22 cellular contexts compared by ENCODE assay signal in genomic region chr5:13910637-13911288, GRCh38. TPM values are rescaled to one million over a fixed set of nuclear protein-coding genes. Genes with fewer than 3 reads are reported as not detected.
DNase-seq lines count a peak whose midpoint lies in the region; ATAC-seq, FAIRE-seq and TF ChIP-seq lines count a peak whose summit lies in the region.
"Had no signal": no experiment of that assay in that cellular context is flagged by ENCODE, and none has a peak within 500 bp of the region (broad histone marks: within the 10 kb centered on the region; RNA-seq: fewer than 3 reads in every experiment).

No MANE protein-coding gene starts in this region.

- no peaks in the 10 kb centered on the region for H3K27me3 ChIP-seq in H1 (replicated peaks in 1 of 4; ENCODE audit: control insufficient read depth in 3 of 4, extremely low read depth in 1 of 4, insufficient read depth in 3 of 4, low read length in 3 of 4)
- H3K27me3 ChIP-seq: BLaER1 treated with 17β-estradiol and CSF1 and Interleukin-3, amounts not matched to agents 10 nM and 100 nM; MG63 had no signal

- H3K36me3 Mint-ChIP-seq in Calu3 (ENCODE audit: insufficient read depth, unreplicated experiment), result no peaks in the 10 kb centered on the region
- H3K36me3 Mint-ChIP-seq in stimulated activated memory B cell treated with anti-CD40 and anti-IgM and Interleukin-4, amounts not matched to agents 10 μg/mL and 1 μg/mL and 100 μg/mL, for 72 hours, result no peaks in the 10 kb centered on the region
- H3K36me3 Mint-ChIP-seq: CD4-positive, alpha-beta memory T cell had no signal

- no peak overlapping the region for H3K27ac ChIP-seq in H1 (ENCODE audit: low read depth, low read length)
- no peak overlapping the region for H3K27ac ChIP-seq in kidney (ENCODE audit: low read depth in 2 of 2, low read length in 2 of 2)
- H3K27ac ChIP-seq: BLaER1 treated with 17β-estradiol and CSF1 and Interleukin-3, amounts not matched to agents 10 nM and 100 nM; SK-N-MC had no signal

- intact Hi-C loops in Calu3 (cut with micrococcal nuclease; ENCODE audit: unreplicated experiment), result no loop called here
- intact Hi-C loops in kidney (cut with DNase I), result no loop called here

- POLR2A ChIA-PET in H1 (lab: Charles Lee; ENCODE audit: partially characterized antibody), result no interaction called here

- H2AFZ ChIP-seq in H1 (ENCODE audit: low read length), result no peak overlapping the region

- H3K36me3 ChIP-seq in H1 (ENCODE audit: control insufficient read depth in 2 of 4, insufficient read depth in 4 of 4, low read length in 3 of 4) (no peaks in the 10 kb centered on the region), kidney (ENCODE audit: control insufficient read depth in 1 of 2, insufficient read depth in 2 of 2, low read length in 2 of 2) (no peaks in the 10 kb centered on the region)
- H3K36me3 ChIP-seq: BLaER1 treated with 17β-estradiol and CSF1 and Interleukin-3, amounts not matched to agents 10 nM and 100 nM; MG63 had no signal

- H2BK120ac ChIP-seq in H1 (replicated peaks; ENCODE audit: low read depth, low read length), result no peak overlapping the region

- H3K4me2 ChIP-seq in H1 (ENCODE audit: insufficient read depth in 1 of 2, low read depth in 2 of 2, low read length in 2 of 2), result no peak overlapping the region
- H3K4me2 ChIP-seq: BLaER1 treated with 17β-estradiol and CSF1 and Interleukin-3, amounts not matched to agents 10 nM and 100 nM had no signal

- no TSS peak for BruUV-seq in Calu3 (replicated peaks; lab: Mats Ljungman, UMichigan)

- H3K4me3 Mint-ChIP-seq in Calu3 (ENCODE audit: low read depth, unreplicated experiment), result peak overlapping the region; percentile 46
- no peak overlapping the region for H3K4me3 Mint-ChIP-seq in stimulated activated memory B cell treated with anti-CD40 and anti-IgM and Interleukin-4, amounts not matched to agents 10 μg/mL and 1 μg/mL and 100 μg/mL, for 72 hours
- H3K4me3 Mint-ChIP-seq: CD4-positive, alpha-beta memory T cell had no signal

- H3K4me1 Mint-ChIP-seq in Calu3 (ENCODE audit: low read depth, unreplicated experiment), result peaks cover 25% of the 10 kb centered on the region
- no peaks in the 10 kb centered on the region for H3K4me1 Mint-ChIP-seq in stimulated activated memory B cell treated with anti-CD40 and anti-IgM and Interleukin-4, amounts not matched to agents 10 μg/mL and 1 μg/mL and 100 μg/mL, for 72 hours
- H3K4me1 Mint-ChIP-seq: CD4-positive, alpha-beta memory T cell had no signal

- H3K4me1 ChIP-seq in H1 (replicated peaks in 1 of 4; ENCODE audit: control insufficient read depth in 3 of 4, insufficient read depth in 4 of 4, low read length in 3 of 4) (no peaks in the 10 kb centered on the region; a peak in 1 of 7 replicates), kidney (ENCODE audit: control insufficient read depth in 1 of 2, insufficient read depth in 1 of 2, low read depth in 1 of 2, low read length in 2 of 2) (no peaks in the 10 kb centered on the region)
- H3K4me1 ChIP-seq: BLaER1 treated with 17β-estradiol and CSF1 and Interleukin-3, amounts not matched to agents 10 nM and 100 nM; Caco-2 had no signal

- no peaks in the 10 kb centered on the region for H4K20me1 ChIP-seq in H1 (replicated peaks in 1 of 2; ENCODE audit: control insufficient read depth in 1 of 2, insufficient read depth in 2 of 2, low read length in 2 of 2)
- H4K20me1 ChIP-seq: BLaER1 treated with 17β-estradiol and CSF1 and Interleukin-3, amounts not matched to agents 10 nM and 100 nM had no signal

- CTCF ChIA-PET in Calu3 (lab: Charles Lee), result interaction anchor here (0.6 kb wide), 1 partner anchor 937 kb away, joined by 3 read pairs; no protein-coding TSS in a partner anchor
- CTCF ChIA-PET in H1 (lab: Charles Lee; ENCODE audit: partially characterized antibody), result interaction anchor here (1.3 kb wide), 1 partner anchor 32 kb away, joined by 5 read pairs; no protein-coding TSS in a partner anchor

- FAIRE-seq in H1 (lab: Jason Lieb, UNC) (no peak), kidney (lab: Jason Lieb, UNC) (no peak)
- FAIRE-seq: GM12891, K562 had no signal

- H3K4me3 ChIP-seq in H1 (ENCODE audit: extremely low read depth in 1 of 4, insufficient read depth in 2 of 4, low read depth in 3 of 4, low read length in 4 of 4), result no peak overlapping the region
- H3K4me3 ChIP-seq in kidney (ENCODE audit: low read length in 2 of 2), result peak overlapping the region; percentile 10 to 20
- H3K4me3 ChIP-seq: BLaER1 treated with 17β-estradiol and CSF1 and Interleukin-3, amounts not matched to agents 10 nM and 100 nM; K562; MG63; SK-N-MC had no signal

- 89% methylated on average over 13 of the region's 13 CpGs; no CpG with 5 or more reads in 1 of the 2 experiments for WGBS in H1 (ENCODE audit: extremely low coverage in 1 of 2, insufficient coverage in 1 of 2, insufficient read length in 1 of 2, insufficient replicate concordance in 2 of 2, low coverage in 1 of 2, low lambda C conversion rate in 2 of 2, missing lambda C conversion rate in 1 of 2), 2 experiments

- no peak overlapping the region for H3K56ac ChIP-seq in H1 (replicated peaks; ENCODE audit: insufficient read length, low read depth, low read length)

- no peak overlapping the region for H2BK15ac ChIP-seq in H1 (ENCODE audit: low read length)

- TF ChIP-seq EP300 in H1 (IDR thresholded peaks at IDR 0.05; ENCODE audit: borderline replicate concordance in 1 of 2, low read depth in 2 of 2, low read length in 2 of 2), result no peak

- TF ChIP-seq CTCF in Calu3 (IDR thresholded peaks at IDR 0.05; ENCODE audit: unreplicated experiment), result no peak
- no peak for TF ChIP-seq CTCF in H1 (IDR thresholded peaks at IDR 0.05; ENCODE audit: control extremely low read depth in 1 of 3, insufficient read depth in 1 of 3, low read depth in 1 of 3, low read length in 3 of 3)
- no peak for TF ChIP-seq CTCF in kidney (IDR thresholded peaks at IDR 0.05; ENCODE audit: borderline replicate concordance, extremely low read depth, insufficient read depth)

- H3K23ac ChIP-seq in H1 (ENCODE audit: insufficient read length), result no peak overlapping the region

- no peak overlapping the region for H4K91ac ChIP-seq in H1 (replicated peaks; ENCODE audit: insufficient read length, low read length)

- peak; percentile 18 for ATAC-seq in stimulated activated memory B cell treated with anti-CD40 and anti-IgM and Interleukin-4, amounts not matched to agents 10 μg/mL and 1 μg/mL and 100 μg/mL, for 72 hours
- no peak for ATAC-seq in stimulated activated naive CD8-positive, alpha-beta T cell treated with anti-CD3 and anti-CD28 coated beads, Interleukin-15, Interleukin-2, amounts not matched to agents 100 U/mL and 50 U/mL, for 24 hours
- ATAC-seq: K562 had no signal

- H3K79me2 ChIP-seq in H1 (ENCODE audit: control insufficient read depth in 1 of 2, insufficient read depth in 2 of 2, low read length in 2 of 2), result no peaks in the 10 kb centered on the region

- H3K27me3 Mint-ChIP-seq in Calu3 (ENCODE audit: unreplicated experiment), result no peaks in the 10 kb centered on the region
- no peaks in the 10 kb centered on the region for H3K27me3 Mint-ChIP-seq in stimulated activated memory B cell treated with anti-CD40 and anti-IgM and Interleukin-4, amounts not matched to agents 10 μg/mL and 1 μg/mL and 100 μg/mL, for 72 hours
- H3K27me3 Mint-ChIP-seq: CD4-positive, alpha-beta memory T cell had no signal

- TF ChIP-seq POLR2A in H1 (IDR thresholded peaks at IDR 0.05; ENCODE audit: control extremely low read depth in 1 of 2, low read depth in 2 of 2, low read length in 2 of 2), result no peak

- H2BK12ac ChIP-seq in H1 (ENCODE audit: low read depth, low read length), result no peak overlapping the region

- no peaks in the 10 kb centered on the region for H3K79me1 ChIP-seq in H1 (ENCODE audit: low read depth, low read length)

- H3K23me2 ChIP-seq in H1 (ENCODE audit: low read depth, low read length), result no peaks in the 10 kb centered on the region

- no peak overlapping the region for H3K4ac ChIP-seq in H1 (replicated peaks; ENCODE audit: insufficient read length, low read depth, low read length)

- no peak overlapping the region for H2AK5ac ChIP-seq in H1 (ENCODE audit: low read depth, low read length)

- no peaks in the 10 kb centered on the region for H3K9me3 Mint-ChIP-seq in Calu3 (ENCODE audit: low read depth, unreplicated experiment)
- no peaks in the 10 kb centered on the region for H3K9me3 Mint-ChIP-seq in stimulated activated memory B cell treated with anti-CD40 and anti-IgM and Interleukin-4, amounts not matched to agents 10 μg/mL and 1 μg/mL and 100 μg/mL, for 72 hours

- H4K8ac ChIP-seq in H1 (ENCODE audit: extremely low read depth, insufficient read depth, low read length), result no peak overlapping the region; the same call in 1 of the 2 replicates

- DNase-seq in Calu3, result peak; percentile 45
- no peak for DNase-seq in H1 (ENCODE audit: low read depth in 1 of 2, low spot score in 2 of 2)
- no peak for DNase-seq in kidney
- no peak for DNase-seq in hypothalamus (lab: John Stamatoyannopoulos, UW)
- no peak for DNase-seq in NCI-H1436 (lab: John Stamatoyannopoulos, UW)
- DNase-seq in stimulated activated naive CD8-positive, alpha-beta T cell treated with anti-CD3 and anti-CD28 coated beads, Interleukin-15, Interleukin-2, amounts not matched to agents 100 U/mL and 50 U/mL, for 24 hours, result no peak
- DNase-seq: Caco-2; CD4-positive, alpha-beta memory T cell; DMS153; MG63; NCI-H1417; NCI-H187; NCI-H2107; NCI-H446 treated with DMSO at 0.1 percent for 48 hours; NCI-H526 treated with DMSO at 0.1 percent for 48 hours; OCI-M1; SHP77 treated with DMSO at 0.1 percent for 48 hours had no signal

- TF ChIP-seq RAD21 in H1 (IDR thresholded peaks at IDR 0.05 in 1 of 2, conservative IDR thresholded peaks at IDR 0.05 in 1 of 2; ENCODE audit: low read depth in 2 of 2, low read length in 2 of 2), result no peak

- peak overlapping the region; percentile 35 for H3K27ac Mint-ChIP-seq in Calu3 (ENCODE audit: unreplicated experiment)
- H3K27ac Mint-ChIP-seq in stimulated activated memory B cell treated with anti-CD40 and anti-IgM and Interleukin-4, amounts not matched to agents 10 μg/mL and 1 μg/mL and 100 μg/mL, for 72 hours, result no peak overlapping the region

- H2BK5ac ChIP-seq in H1 (ENCODE audit: low read depth, low read length), result no peak overlapping the region

- no peak overlapping the region for H3K18ac ChIP-seq in H1 (ENCODE audit: extremely low read depth, low read length)

- H3K9ac ChIP-seq in H1 (replicated peaks in 1 of 4; ENCODE audit: extremely low read depth in 1 of 4, low read depth in 3 of 4, low read length in 3 of 4) (no peak overlapping the region), kidney (ENCODE audit: low read length in 2 of 2) (no peak overlapping the region)
- H3K9ac ChIP-seq: BLaER1 treated with 17β-estradiol and CSF1 and Interleukin-3, amounts not matched to agents 10 nM and 100 nM had no signal

- H3K9me3 ChIP-seq in H1 (ENCODE audit: insufficient read depth in 2 of 2, low read depth in 1 of 2, low read length in 1 of 2) (no peaks in the 10 kb centered on the region), kidney (ENCODE audit: control insufficient read depth in 1 of 2, low read length in 2 of 2) (no peaks in the 10 kb centered on the region)
- H3K9me3 ChIP-seq: BLaER1 treated with 17β-estradiol and CSF1 and Interleukin-3, amounts not matched to agents 10 nM and 100 nM; Caco-2; MG63 had no signal

- H3K14ac ChIP-seq in H1 (ENCODE audit: insufficient read length), result no peak overlapping the region

- H2BK20ac ChIP-seq in H1 (ENCODE audit: low read length), result no peak overlapping the region

- H4K5ac ChIP-seq in H1 (ENCODE audit: insufficient read length, low read depth, low read length), result no peak overlapping the region

RNA-seq across cellular contexts. Expression of gene DNAH5, which starts 33.7 kb away (rescaled TPM):
- total RNA-seq in Calu3 (2022) (4.2 and 5.8 TPM in 2 replicates), kidney (16.4 TPM)
- 0.50 and 0.73 TPM in 2 replicates for total RNA-seq in H1 (2021; fragmentation: NEBNext Ultra II Directional; extraction: Animal tissue kit (Norgen Biotek cat#: 25700))
- polyA plus RNA-seq in H1 (2011; rRNA removed) (0.06 and 0.30 TPM in 2 replicates), kidney (ENCODE audit: insufficient read depth, low read depth, low replicate concordance) (0.49 TPM)
- polyA plus RNA-seq in H1 (2011; cell fraction: cytosol; rRNA removed), result 0.39 TPM
- polyA plus RNA-seq in H1 (2011; cell fraction: nucleus; rRNA removed), result 0.53 TPM
- 0.19 to 0.50 TPM (median 0.46 TPM) in 4 replicates for polyA plus RNA-seq in H1 (2012, experiment 1 of 2)
- polyA plus RNA-seq in H1 (2012, experiment 2 of 2), result 0.07 TPM
- 0.22 TPM for polyA plus RNA-seq in H1 (2013, experiment 1 of 2)
- 0.20 TPM for polyA plus RNA-seq in H1 (2013, experiment 2 of 2)
- 0.35 and 1.2 TPM in 2 replicates for polyA minus RNA-seq in H1 (2011; rRNA and poly(A)+ RNA removed)
- 0.22 TPM for polyA minus RNA-seq in H1 (2011; cell fraction: cytosol; rRNA and poly(A)+ RNA removed)
- polyA minus RNA-seq in H1 (2011; cell fraction: nucleus; rRNA and poly(A)+ RNA removed), result 1.7 TPM
- total RNA-seq: CD4-positive, alpha-beta memory T cell; K562 had no signal
- polyA plus RNA-seq: CD4-positive, alpha-beta memory T cell had no signal

Comparison
In these comparisons a context has a peak if more than half of its experiments do, and no peak if none do; other contexts are left out.
1. H3K4me3 ChIP-seq: peak in kidney (2 of 2); none in H1 (0 of 4).